ENCODE assay signal across 18 cellular contexts in genomic region chr19:33216198-33216830, GRCh38. TPM values are rescaled to one million over a fixed set of nuclear protein-coding genes. Genes with fewer than 3 reads are reported as not detected.
DNase-seq lines count a peak whose midpoint lies in the region; ATAC-seq and TF ChIP-seq lines count a peak whose summit lies in the region.
"Had no signal": no experiment of that assay in that cellular context is flagged by ENCODE, and none has a peak within 500 bp of the region (broad histone marks: within the 10 kb centered on the region; RNA-seq: fewer than 3 reads in every experiment).

No MANE protein-coding gene starts in this region.

- no peaks in the 10 kb centered on the region for H3K36me3 ChIP-seq in H7 (replicated peaks; ENCODE audit: control insufficient read depth, insufficient read depth, low read length)
- no peaks in the 10 kb centered on the region for H3K36me3 ChIP-seq in mesendoderm (ENCODE audit: control insufficient read depth, insufficient read depth, low read length)
- H3K36me3 ChIP-seq: BLaER1 treated with 17β-estradiol and CSF1 and Interleukin-3, amounts not matched to agents 10 nM and 100 nM had no signal

- no peaks in the 10 kb centered on the region for H3K36me3 Mint-ChIP-seq in WTC11
- H3K36me3 Mint-ChIP-seq: CD8-positive, alpha-beta memory T cell; IgD-negative memory B cell had no signal

- H3K27ac Mint-ChIP-seq in WTC11 = no peak overlapping the region
- H3K27ac Mint-ChIP-seq: IgD-negative memory B cell had no signal

- CTCF ChIA-PET in WTC11 (lab: Charles Lee) = interaction anchor here (0.6 to 4.1 kb wide), 7 partner anchors 11 to 72 kb away, joined by 3 to 27 read pairs (median 5); partner anchors contain the start of gene SLC7A10

- H3K27ac ChIP-seq in right cardiac atrium (ENCODE audit: low read length) (no peak overlapping the region), mesendoderm (ENCODE audit: low read depth, low read length) (no peak overlapping the region)
- H3K27ac ChIP-seq: BLaER1 treated with 17β-estradiol and CSF1 and Interleukin-3, amounts not matched to agents 10 nM and 100 nM had no signal

- no peaks in the 10 kb centered on the region for H3K79me1 ChIP-seq in mesendoderm (ENCODE audit: low read length)

- intact Hi-C loops in right cardiac atrium (cut with DNase I) = no loop called here
- intact Hi-C loops in Right ventricle myocardium superior (cut with DNase I) = no loop called here

- POLR2A ChIA-PET in WTC11 (lab: Charles Lee) = no interaction called here

- peaks cover 2% of the 10 kb centered on the region; the same call in 1 of the 2 replicates for H3K27me3 Mint-ChIP-seq in WTC11 (ENCODE audit: low read depth)

- no peak overlapping the region for H3K4ac ChIP-seq in mesendoderm (ENCODE audit: low read depth, low read length)

- DNase-seq in right cardiac atrium (peak in 2 of 3 donors; percentile 34 to 36), Right ventricle myocardium superior (no peak), H7 (peak; percentile 89), WTC11 (ENCODE audit: low spot score) (peak; percentile 53), mesendoderm (peak; percentile 44), NCI-H774 (lab: John Stamatoyannopoulos, UW) (no peak), hypothalamus (lab: John Stamatoyannopoulos, UW) (no peak), NCI-H1417 treated with DMSO at 0.1 percent for 48 hours (lab: John Stamatoyannopoulos, UW) (no peak)
- DNase-seq: CD8-positive, alpha-beta memory T cell; DMS79 treated with DMSO at 0.1 percent for 48 hours; GF-D8; NCI-H1930; NCI-H2171; NCI-H446; NCI-H69 had no signal

- no peak overlapping the region for H2AK5ac ChIP-seq in mesendoderm (ENCODE audit: low read length)

- TF ChIP-seq CTCF in WTC11 (IDR thresholded peaks at IDR 0.05) = no peak

- no peak overlapping the region for H2BK15ac ChIP-seq in mesendoderm (replicated peaks; ENCODE audit: low read depth)

- 66% methylated on average over 12 of the region's 12 CpGs for WGBS in right cardiac atrium
- WGBS in mesendoderm (ENCODE audit: extremely low coverage, insufficient coverage, low lambda C conversion rate) = no CpG with 5 or more reads among the region's 12 CpGs

- H3K4me1 Mint-ChIP-seq in WTC11 = 0 out of 2 replicates have a peak, but pooled peaks cover 6% of the 10 kb centered on the region
- H3K4me1 Mint-ChIP-seq: CD8-positive, alpha-beta memory T cell had no signal

- no peaks in the 10 kb centered on the region for H3K9me3 Mint-ChIP-seq in WTC11
- H3K9me3 Mint-ChIP-seq: CD8-positive, alpha-beta memory T cell; IgD-negative memory B cell had no signal

- no peak overlapping the region for H4K8ac ChIP-seq in mesendoderm (ENCODE audit: low read depth, low read length)

- H3K18ac ChIP-seq in mesendoderm (ENCODE audit: low read length) = no peak overlapping the region

- H3K4me3 ChIP-seq in right cardiac atrium (ENCODE audit: low read length) (no peak overlapping the region), H7 (ENCODE audit: insufficient read depth, low read depth, low read length) (no peak overlapping the region), mesendoderm (ENCODE audit: low read length) (no peak overlapping the region)
- H3K4me3 ChIP-seq: BLaER1 treated with 17β-estradiol and CSF1 and Interleukin-3, amounts not matched to agents 10 nM and 100 nM had no signal

- H3K9me3 ChIP-seq in right cardiac atrium (ENCODE audit: control insufficient read depth, low read length) = no peaks in the 10 kb centered on the region
- H3K9me3 ChIP-seq: BLaER1 treated with 17β-estradiol and CSF1 and Interleukin-3, amounts not matched to agents 10 nM and 100 nM had no signal

- no peak overlapping the region for H4K5ac ChIP-seq in mesendoderm (ENCODE audit: low read length)

- H3K4me1 ChIP-seq in right cardiac atrium (ENCODE audit: control insufficient read depth, insufficient read depth, low read length) (no peaks in the 10 kb centered on the region), mesendoderm (ENCODE audit: control insufficient read depth, low read depth, low read length) (no peaks in the 10 kb centered on the region)

- no peak overlapping the region for H2BK120ac ChIP-seq in mesendoderm (ENCODE audit: low read depth, low read length)

- H3K27me3 ChIP-seq in right cardiac atrium (ENCODE audit: control insufficient read depth, insufficient read depth) (no peaks in the 10 kb centered on the region), H7 (ENCODE audit: control insufficient read depth, insufficient read depth, low read length) (no peaks in the 10 kb centered on the region), mesendoderm (ENCODE audit: insufficient read depth, low read length, poor library complexity) (no peaks in the 10 kb centered on the region)
- H3K27me3 ChIP-seq: BLaER1 treated with 17β-estradiol and CSF1 and Interleukin-3, amounts not matched to agents 10 nM and 100 nM had no signal

- no peak overlapping the region for H2BK5ac ChIP-seq in mesendoderm (ENCODE audit: low read length)

- no peak for ATAC-seq in right cardiac atrium
- no peak for ATAC-seq in Right ventricle myocardium superior (ENCODE audit: poor library complexity)
- peak; percentile 70 for ATAC-seq in WTC11

- H3K9ac ChIP-seq in mesendoderm (ENCODE audit: low read length) = no peak overlapping the region
- H3K9ac ChIP-seq: BLaER1 treated with 17β-estradiol and CSF1 and Interleukin-3, amounts not matched to agents 10 nM and 100 nM had no signal

- H3K79me2 ChIP-seq in mesendoderm (ENCODE audit: control insufficient read depth, insufficient read depth, low read length) = no peaks in the 10 kb centered on the region

- H3K56ac ChIP-seq in mesendoderm (ENCODE audit: low read length) = no peak overlapping the region

- no peak overlapping the region for H3K23ac ChIP-seq in mesendoderm (ENCODE audit: low read length)

- H3K4me2 ChIP-seq in mesendoderm (ENCODE audit: low read length) = no peak overlapping the region
- H3K4me2 ChIP-seq: BLaER1 treated with 17β-estradiol and CSF1 and Interleukin-3, amounts not matched to agents 10 nM and 100 nM had no signal

- no peak overlapping the region for H3K4me3 Mint-ChIP-seq in WTC11
- H3K4me3 Mint-ChIP-seq: CD8-positive, alpha-beta memory T cell had no signal

TF ChIP-seq in WTC11, 78 proteins besides CTCF, POLR2A, EP300 and RAD21 (continues in another document):
- TF ChIP-seq MXD4 (CRISPR knock-in tag; IDR thresholded peaks at IDR 0.05; ENCODE audit: borderline replicate concordance) (no peak), ZNF425 (CRISPR knock-in tag; conservative IDR thresholded peaks at IDR 0.05) (no peak), NR2C2 (CRISPR knock-in tag; IDR thresholded peaks at IDR 0.05) (no peak), FOXK1 (CRISPR knock-in tag; IDR thresholded peaks at IDR 0.05) (no peak), GABPB1 (CRISPR knock-in tag; IDR thresholded peaks at IDR 0.05) (no peak), TCF7 (CRISPR knock-in tag; IDR thresholded peaks at IDR 0.05; ENCODE audit: low read depth) (no peak), ZNF263 (CRISPR knock-in tag; IDR thresholded peaks at IDR 0.05; ENCODE audit: low read depth) (no peak), ATF6 (CRISPR knock-in tag; IDR thresholded peaks at IDR 0.05) (no peak)

RNA-seq across cellular contexts. Expression of gene SLC7A10, which starts 9.3 kb away (rescaled TPM):
- total RNA-seq in right cardiac atrium = not detected
- 0.70 TPM for polyA plus RNA-seq in right cardiac atrium
- total RNA-seq in Right ventricle myocardium superior = 0.13 TPM
- total RNA-seq in H7 (2014; rRNA removed; shearing (Covaris generic)) = 2.4 and 3.0 TPM in 2 replicates
- total RNA-seq in WTC11 (2021) = 4.2 to 4.9 TPM (median 4.4 TPM) in 3 replicates
- 0.53 TPM for polyA plus RNA-seq in mesendoderm (2013, experiment 1 of 2)
- 0.53 TPM for polyA plus RNA-seq in mesendoderm (2013, experiment 2 of 2)
- total RNA-seq: CD8-positive, alpha-beta memory T cell; HT-29 had no signal
- polyA plus RNA-seq: CD8-positive, alpha-beta memory T cell; IgD-negative memory B cell had no signal

RNA-seq across cellular contexts. Expression of gene LRP3, which starts 22.2 kb away (rescaled TPM):
- total RNA-seq in right cardiac atrium (10 to 100 TPM; 14.4 to 20.7 (median 14.8) TPM), Right ventricle myocardium superior (16.4 TPM), WTC11 (2021) (37.7 to 47.0 TPM (median 39.5 TPM) in 3 replicates)
- polyA plus RNA-seq in right cardiac atrium = 13.2 TPM
- 54.8 and 57.7 TPM in 2 replicates for total RNA-seq in H7 (2014; rRNA removed; shearing (Covaris generic))
- polyA plus RNA-seq in mesendoderm (2013, experiment 1 of 2) = 23.6 TPM
- 24.3 TPM for polyA plus RNA-seq in mesendoderm (2013, experiment 2 of 2)
- total RNA-seq: HT-29 had no signal
- polyA plus RNA-seq: CD8-positive, alpha-beta memory T cell; IgD-negative memory B cell had no signal

Comparison
In these comparisons a context has a peak if more than half of its experiments do, and no peak if none do; other contexts are left out.
1. DNase-seq: peak in right cardiac atrium (2 of 3), H7 (single experiment), WTC11 (single experiment) and mesendoderm (single experiment); none in Right ventricle myocardium superior (single experiment), NCI-H774 (single experiment), hypothalamus (0 of 51) and NCI-H1417 treated with DMSO at 0.1 percent for 48 hours (single experiment).